35 cellular contexts compared by ENCODE assay signal in the genomic region with DNA sequence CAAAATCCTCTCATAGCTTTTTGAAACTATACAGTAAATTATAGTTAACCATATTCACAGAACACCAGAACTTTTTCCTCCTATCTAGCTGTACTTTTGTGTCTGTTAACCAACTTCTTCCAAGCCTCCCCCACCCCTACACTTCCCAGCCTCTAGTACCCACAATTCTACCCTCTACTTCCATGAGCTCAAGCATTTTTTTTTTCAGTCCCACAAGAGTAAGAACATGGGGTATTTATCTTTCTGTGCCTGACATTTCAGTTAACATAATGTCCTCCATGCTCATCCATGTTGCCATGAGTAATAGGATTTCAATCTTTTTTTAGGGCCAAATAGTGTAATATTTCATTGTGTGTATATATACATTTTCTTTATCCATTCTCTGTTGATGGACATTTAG.
"Had no signal": no experiment of that assay in that cellular context is flagged by ENCODE, and none has a peak within 500 bp of the region (broad histone marks: within the 10 kb centered on the region; RNA-seq: fewer than 3 reads in every experiment).

No MANE protein-coding gene starts in this region.

- DNase-seq: Kasumi-1, MG63, MM.1S, MV-4-11, NCI-H1048, NCI-H1092, NCI-H1092 treated with DMSO at 0.1 percent for 48 hours, NCI-H1105, NCI-H1105 treated with DMSO at 0.1 percent for 48 hours, NCI-H1417, NCI-H1417 treated with DMSO at 0.1 percent for 48 hours, NCI-H1436, NCI-H1436 treated with DMSO at 0.1 percent for 48 hours, NCI-H146, NCI-H1694, NCI-H1694 treated with DMSO at 0.1 percent for 48 hours, NCI-H187, NCI-H187 treated with DMSO at 0.1 percent for 48 hours, NCI-H1930, NCI-H2029, NCI-H2029 treated with DMSO at 0.1 percent for 48 hours, NCI-H2081, NCI-H2081 treated with DMSO at 0.1 percent for 48 hours, NCI-H2107, NCI-H2171, NCI-H2171 treated with DMSO at 0.1 percent for 48 hours, NCI-H2227 treated with DMSO at 0.1 percent for 48 hours, NCI-H226, NCI-H345, NCI-H446, NCI-H446 treated with DMSO at 0.1 percent for 48 hours, NCI-H510A, NCI-H510A treated with DMSO at 0.1 percent for 48 hours, NCI-H524, NCI-H524 treated with DMSO at 0.1 percent for 48 hours had no signal

- H3K27me3 ChIP-seq: MG63 had no signal

- H3K4me3 ChIP-seq: MG63 had no signal

- H3K36me3 ChIP-seq: MG63 had no signal
